ENCODE assay signal across 33 cellular contexts in genomic region chr6:19929312-19929711, GRCh38.
"Had no signal": no experiment of that assay in that cellular context is flagged by ENCODE, and none has a peak within 500 bp of the region (broad histone marks: within the 10 kb centered on the region; RNA-seq: fewer than 3 reads in every experiment).

No MANE protein-coding gene starts in this region.

- H3K9me3 Mint-ChIP-seq: activated CD4-positive, alpha-beta memory T cell treated with anti-CD3 and anti-CD28 coated beads for 36 hours; activated CD4-positive, alpha-beta T cell treated with anti-CD3 and anti-CD28 coated beads, Interleukin-2, amount 10 ng/mL, durations not matched to agents 7 days and 5 days; activated naive CD4-positive, alpha-beta T cell treated with anti-CD3 and anti-CD28 coated beads for 36 hours; activated naive CD8-positive, alpha-beta T cell treated with anti-CD3 and anti-CD28 coated beads, Interleukin-2, amount 50 U/mL, for 24 hours; activated T-cell treated with anti-CD3 and anti-CD28 coated beads, Interleukin-2, amount 50 U/mL, for 4 hours; activated T-helper 1 cell treated with anti-CD3 and anti-CD28 coated beads, Interleukin-12 subunit alpha, Interleukin-12 subunit beta, Interleukin-2, Interleukin-4 antibody, amounts not matched to agents 30 ng/mL and 10 ng/mL and 1 ng/mL, durations not matched to agents 14 hours and 24 hours and 36 hours; T-helper 1 cell treated with Interleukin-12 subunit alpha and Interleukin-12 subunit beta and Interleukin-4 antibody, amounts not matched to agents 30 μg/mL and 1 μg/mL, for 36 hours; T-helper 2 cell treated with Interferon-gamma antibody and Interleukin-4, amounts not matched to agents 5 μg/mL and 100 μg/mL, for 36 hours had no signal

- H3K36me3 ChIP-seq: Peyer's patch, SJSA1 had no signal

- H3K36me3 Mint-ChIP-seq: activated CD4-positive, alpha-beta memory T cell treated with anti-CD3 and anti-CD28 coated beads for 36 hours; activated naive CD8-positive, alpha-beta T cell; brain had no signal

- DNase-seq: activated CD4-positive, alpha-beta memory T cell treated with anti-CD3 and anti-CD28 coated beads for 36 hours; activated CD4-positive, alpha-beta T cell treated with anti-CD3 and anti-CD28 coated beads for 36 hours; activated CD4-positive, alpha-beta T cell treated with anti-CD3 and anti-CD28 coated beads, Interleukin-2, amount 10 ng/mL, durations not matched to agents 7 days and 5 days; activated CD8-positive, alpha-beta memory T cell treated with anti-CD3 and anti-CD28 coated beads, Interleukin-2, amount 50 U/mL, for 4 hours; activated gamma-delta T cell treated with Interleukin-2 at 50 U/mL for 16 hours; activated naive CD4-positive, alpha-beta T cell treated with anti-CD3 and anti-CD28 coated beads for 36 hours; activated naive CD8-positive, alpha-beta T cell treated with anti-CD3 and anti-CD28 coated beads, Interleukin-2, amount 50 U/mL, for 24 hours; activated T-cell treated with anti-CD3 and anti-CD28 coated beads for 4 hours; activated T-cell treated with anti-CD3 and anti-CD28 coated beads, Interleukin-2, amount 50 U/mL, for 4 hours; anterior cingulate cortex; cerebellar nuclear complex; MM.1S; MV-4-11; NCI-H1092; NCI-H1436 treated with DMSO at 0.1 percent for 48 hours; NCI-H1694 treated with DMSO at 0.1 percent for 48 hours; NCI-H2029; NCI-H345; NCI-H526 treated with DMSO at 0.1 percent for 48 hours; NK-92 treated with Interleukin-12 subunit alpha and Interleukin-12 subunit beta, amount 100 ng/mL, for 24 hours; PC-3; Peyer's patch; RPMI8226; SHP77 treated with DMSO at 0.1 percent for 48 hours; SK-N-SH had no signal

- H3K27ac ChIP-seq: KMS-11, Peyer's patch, SJSA1 had no signal

- H3K27me3 ChIP-seq: Peyer's patch, SJSA1 had no signal

- H3K9ac ChIP-seq: KMS-11, SK-N-SH had no signal

- H3K27me3 Mint-ChIP-seq: activated CD4-positive, alpha-beta memory T cell treated with anti-CD3 and anti-CD28 coated beads for 36 hours; activated CD4-positive, alpha-beta T cell treated with anti-CD3 and anti-CD28 coated beads for 36 hours; activated CD4-positive, alpha-beta T cell treated with anti-CD3 and anti-CD28 coated beads, Interleukin-2, amount 10 ng/mL, durations not matched to agents 7 days and 5 days; activated naive CD8-positive, alpha-beta T cell; brain had no signal

- H3K4me1 ChIP-seq: Peyer's patch, SJSA1 had no signal

- H3K9me3 ChIP-seq: Peyer's patch, SJSA1, SK-N-SH had no signal

- H3K4me2 ChIP-seq: KMS-11, SK-N-SH had no signal

- H3K4me3 Mint-ChIP-seq: activated CD4-positive, alpha-beta memory T cell treated with anti-CD3 and anti-CD28 coated beads for 36 hours; activated CD4-positive, alpha-beta T cell treated with anti-CD3 and anti-CD28 coated beads for 36 hours; activated CD4-positive, alpha-beta T cell treated with anti-CD3 and anti-CD28 coated beads, Interleukin-2, amount 10 ng/mL, durations not matched to agents 7 days and 5 days; activated naive CD4-positive, alpha-beta T cell treated with anti-CD3 and anti-CD28 coated beads for 36 hours; activated naive CD8-positive, alpha-beta T cell; activated naive CD8-positive, alpha-beta T cell treated with anti-CD3 and anti-CD28 coated beads, Interleukin-2, amount 50 U/mL, for 24 hours; activated T-cell treated with anti-CD3 and anti-CD28 coated beads, Interleukin-2, amount 50 U/mL, for 4 hours; activated T-helper 1 cell treated with anti-CD3 and anti-CD28 coated beads, Interleukin-12 subunit alpha, Interleukin-12 subunit beta, Interleukin-2, Interleukin-4 antibody, amounts not matched to agents 30 ng/mL and 10 ng/mL and 1 ng/mL, durations not matched to agents 14 hours and 24 hours and 36 hours; T-helper 1 cell treated with Interleukin-12 subunit alpha and Interleukin-12 subunit beta and Interleukin-4 antibody, amounts not matched to agents 30 μg/mL and 1 μg/mL, for 36 hours; T-helper 2 cell treated with Interferon-gamma antibody and Interleukin-4, amounts not matched to agents 5 μg/mL and 100 μg/mL, for 36 hours had no signal

- H3K27ac Mint-ChIP-seq: activated CD4-positive, alpha-beta memory T cell treated with anti-CD3 and anti-CD28 coated beads for 36 hours; activated CD4-positive, alpha-beta T cell treated with anti-CD3 and anti-CD28 coated beads for 36 hours; activated CD4-positive, alpha-beta T cell treated with anti-CD3 and anti-CD28 coated beads, Interleukin-2, amount 10 ng/mL, durations not matched to agents 7 days and 5 days; activated naive CD4-positive, alpha-beta T cell treated with anti-CD3 and anti-CD28 coated beads for 36 hours; activated naive CD8-positive, alpha-beta T cell; activated naive CD8-positive, alpha-beta T cell treated with anti-CD3 and anti-CD28 coated beads, Interleukin-2, amount 50 U/mL, for 24 hours; activated T-helper 1 cell treated with anti-CD3 and anti-CD28 coated beads, Interleukin-12 subunit alpha, Interleukin-12 subunit beta, Interleukin-2, Interleukin-4 antibody, amounts not matched to agents 30 ng/mL and 10 ng/mL and 1 ng/mL, durations not matched to agents 14 hours and 24 hours and 36 hours; T-helper 1 cell treated with Interleukin-12 subunit alpha and Interleukin-12 subunit beta and Interleukin-4 antibody, amounts not matched to agents 30 μg/mL and 1 μg/mL, for 36 hours; T-helper 2 cell treated with Interferon-gamma antibody and Interleukin-4, amounts not matched to agents 5 μg/mL and 100 μg/mL, for 36 hours had no signal

- ATAC-seq: activated CD4-positive, alpha-beta T cell treated with anti-CD3 and anti-CD28 coated beads for 36 hours; activated CD4-positive, CD25-positive, alpha-beta regulatory T cell treated with anti-CD3 and anti-CD28 coated beads, Interleukin-2, amount 50 U/mL, for 24 hours; activated naive CD8-positive, alpha-beta T cell treated with anti-CD3 and anti-CD28 coated beads, Interleukin-2, amount 50 U/mL, for 24 hours; activated T-cell treated with anti-CD3 and anti-CD28 coated beads, Interleukin-2, amount 50 U/mL, for 4 hours; PC-3 had no signal

- H3K4me3 ChIP-seq: Peyer's patch, SJSA1 had no signal

- H3K4me1 Mint-ChIP-seq: activated CD4-positive, alpha-beta T cell treated with anti-CD3 and anti-CD28 coated beads for 36 hours; activated CD4-positive, alpha-beta T cell treated with anti-CD3 and anti-CD28 coated beads, Interleukin-2, amount 10 ng/mL, durations not matched to agents 7 days and 5 days; activated naive CD8-positive, alpha-beta T cell treated with anti-CD3 and anti-CD28 coated beads, Interleukin-2, amount 50 U/mL, for 24 hours had no signal
